Comparison of ENCODE assay signal across 18 cellular contexts in genomic region chr2:59006204-59006603, GRCh38.
A peak's percentile ranks its signal among the peaks of the same experiment; 100 is the strongest.
DNase-seq lines count a peak whose midpoint lies in the region; FAIRE-seq and TF ChIP-seq lines count a peak whose summit lies in the region.
"Had no signal": no experiment of that assay in that cellular context is flagged by ENCODE, and none has a peak within 500 bp of the region (broad histone marks: within the 10 kb centered on the region; RNA-seq: fewer than 3 reads in every experiment).

No MANE protein-coding gene starts in this region.

- H3K4me2 ChIP-seq in H1 (ENCODE audit: insufficient read depth in 1 of 2, low read depth in 2 of 2, low read length in 2 of 2) = no peak overlapping the region
- H3K4me2 ChIP-seq in neuronal stem cell (ENCODE audit: insufficient read depth, low read length, poor library complexity, severe bottlenecking) = no peak overlapping the region

- no peak overlapping the region for H3K14ac ChIP-seq in H1 (ENCODE audit: insufficient read length)
- no peak overlapping the region for H3K14ac ChIP-seq in neuronal stem cell (ENCODE audit: low read length)

- no peak overlapping the region for H3K4me3 ChIP-seq in H7 (ENCODE audit: insufficient read depth, low read depth, low read length)
- H3K4me3 ChIP-seq in H1 (ENCODE audit: extremely low read depth in 1 of 4, insufficient read depth in 2 of 4, low read depth in 3 of 4, low read length in 4 of 4) = no peak overlapping the region
- H3K4me3 ChIP-seq in neuronal stem cell (ENCODE audit: low read length in 2 of 2) = no peak overlapping the region
- no peak overlapping the region for H3K4me3 ChIP-seq in uterus

- no peaks in the 10 kb centered on the region for H3K23me2 ChIP-seq in H1 (ENCODE audit: low read depth, low read length)

- 56% methylated on average over 3 of the region's 3 CpGs; no CpG with 5 or more reads in 1 of the 2 experiments for WGBS in H1 (ENCODE audit: extremely low coverage in 1 of 2, insufficient coverage in 1 of 2, insufficient read length in 1 of 2, insufficient replicate concordance in 2 of 2, low coverage in 1 of 2, low lambda C conversion rate in 2 of 2, missing lambda C conversion rate in 1 of 2), 2 experiments
- WGBS in neuronal stem cell (ENCODE audit: extremely low coverage in 2 of 2, insufficient read length in 2 of 2, insufficient replicate concordance in 1 of 2), 2 donors = no CpG with 5 or more reads among the region's 3 CpGs

- no peak overlapping the region for H2BK20ac ChIP-seq in H1 (ENCODE audit: low read length)

- CTCF ChIA-PET in H1 (lab: Charles Lee; ENCODE audit: partially characterized antibody) = interaction anchor here (1.0 to 1.5 kb wide), 3 partner anchors 12 to 24 kb away, joined by 3 read pairs; no protein-coding TSS in a partner anchor

- H2BK5ac ChIP-seq in H1 (ENCODE audit: low read depth, low read length) (no peak overlapping the region), neuronal stem cell (ENCODE audit: low read length) (no peak overlapping the region)

- TF ChIP-seq POLR2A in H1 (IDR thresholded peaks at IDR 0.05; ENCODE audit: control extremely low read depth in 1 of 2, low read depth in 2 of 2, low read length in 2 of 2) = no peak
- TF ChIP-seq POLR2A in uterus (IDR thresholded peaks at IDR 0.05) = no peak

- H2BK15ac ChIP-seq in H1 (ENCODE audit: low read length) (no peak overlapping the region), neuronal stem cell (ENCODE audit: low read length) (no peak overlapping the region)

- TF ChIP-seq EP300 in H1 (IDR thresholded peaks at IDR 0.05; ENCODE audit: borderline replicate concordance in 1 of 2, low read depth in 2 of 2, low read length in 2 of 2) = no peak

- no peak overlapping the region for H3K23ac ChIP-seq in H1 (ENCODE audit: insufficient read length)
- H3K23ac ChIP-seq in neuronal stem cell (ENCODE audit: low read depth, low read length, poor library complexity) = no peak overlapping the region

- POLR2A ChIA-PET in H1 (lab: Charles Lee; ENCODE audit: partially characterized antibody) = no interaction called here

- DNase-seq in H7 = peak; percentile 10
- DNase-seq in H1 (ENCODE audit: low read depth in 1 of 2, low spot score in 2 of 2) = no peak
- peak; percentile 19 for DNase-seq in iPS-NIHi7 (ENCODE audit: extremely low spot score)
- no peak for DNase-seq in neuronal stem cell (ENCODE audit: low spot score)
- DNase-seq in middle frontal gyrus (ENCODE audit: extremely low spot score, low spot score) = no peak
- DNase-seq in uterus = no peak
- DNase-seq in DMS79 (lab: John Stamatoyannopoulos, UW) = no peak
- DNase-seq: C1 segment of cervical spinal cord; Calu3; CD4-positive, alpha-beta memory T cell; COR-L47; DMS53; DND-41; GOT3; H9; HFFc6 had no signal

- no peak overlapping the region for H2BK120ac ChIP-seq in H1 (replicated peaks; ENCODE audit: low read depth, low read length)
- no peak overlapping the region for H2BK120ac ChIP-seq in neuronal stem cell (ENCODE audit: low read depth, low read length)

- peak; percentile 57 for FAIRE-seq in H1 (lab: Jason Lieb, UNC)
- FAIRE-seq: G401.6, GM12892 had no signal

- H3K9ac ChIP-seq in H1 (replicated peaks in 1 of 4; ENCODE audit: extremely low read depth in 1 of 4, low read depth in 3 of 4, low read length in 3 of 4) = no peak overlapping the region
- H3K9ac ChIP-seq in neuronal stem cell (ENCODE audit: low read depth, low read length, poor library complexity) = no peak overlapping the region

- H3K9me3 ChIP-seq in H1 (ENCODE audit: insufficient read depth in 2 of 2, low read depth in 1 of 2, low read length in 1 of 2) (no peaks in the 10 kb centered on the region), neuronal stem cell (replicated peaks in 1 of 2; ENCODE audit: control insufficient read depth in 2 of 2, insufficient read depth in 1 of 2, low read depth in 1 of 2, low read length in 2 of 2) (no peaks in the 10 kb centered on the region), uterus (no peaks in the 10 kb centered on the region)

- no peak overlapping the region for H4K5ac ChIP-seq in H1 (ENCODE audit: insufficient read length, low read depth, low read length)

- H4K20me1 ChIP-seq in H1 (replicated peaks in 1 of 2; ENCODE audit: control insufficient read depth in 1 of 2, insufficient read depth in 2 of 2, low read length in 2 of 2) = no peaks in the 10 kb centered on the region

- H3K27me3 ChIP-seq in H7 (ENCODE audit: control insufficient read depth, insufficient read depth, low read length) = no peaks in the 10 kb centered on the region
- H3K27me3 ChIP-seq in H1 (replicated peaks in 1 of 4; ENCODE audit: control insufficient read depth in 3 of 4, extremely low read depth in 1 of 4, insufficient read depth in 3 of 4, low read length in 3 of 4) = no peaks in the 10 kb centered on the region
- no peaks in the 10 kb centered on the region for H3K27me3 ChIP-seq in neuronal stem cell (ENCODE audit: control insufficient read depth in 3 of 3, insufficient read depth in 3 of 3, low read depth in 1 of 3, low read length in 3 of 3)
- no peaks in the 10 kb centered on the region for H3K27me3 ChIP-seq in uterus

- no peak overlapping the region for H4K8ac ChIP-seq in H1 (ENCODE audit: extremely low read depth, insufficient read depth, low read length)
- no peak overlapping the region for H4K8ac ChIP-seq in neuronal stem cell (ENCODE audit: low read depth, low read length)

- H3K56ac ChIP-seq in H1 (replicated peaks; ENCODE audit: insufficient read length, low read depth, low read length) = no peak overlapping the region

- H3K4ac ChIP-seq in H1 (replicated peaks; ENCODE audit: insufficient read length, low read depth, low read length) = no peak overlapping the region
- H3K4ac ChIP-seq in neuronal stem cell (ENCODE audit: low read length) = no peak overlapping the region

- no peak overlapping the region for H3K27ac ChIP-seq in H1 (ENCODE audit: low read depth, low read length)
- no peak overlapping the region for H3K27ac ChIP-seq in neuronal stem cell (replicated peaks; ENCODE audit: low read length)
- no peak overlapping the region for H3K27ac ChIP-seq in uterus

- H4K91ac ChIP-seq in H1 (replicated peaks; ENCODE audit: insufficient read length, low read length) (no peak overlapping the region), neuronal stem cell (ENCODE audit: low read depth, low read length, poor library complexity) (no peak overlapping the region)

- TF ChIP-seq RAD21 in H1 (IDR thresholded peaks at IDR 0.05 in 1 of 2, conservative IDR thresholded peaks at IDR 0.05 in 1 of 2; ENCODE audit: low read depth in 2 of 2, low read length in 2 of 2) = no peak

- H3K79me2 ChIP-seq in H1 (ENCODE audit: control insufficient read depth in 1 of 2, insufficient read depth in 2 of 2, low read length in 2 of 2) = no peaks in the 10 kb centered on the region

- peaks cover 0 to 9% (median 3%) of the 10 kb centered on the region in 4 experiments; a peak in 3 of 7 replicates for H3K4me1 ChIP-seq in H1 (replicated peaks in 1 of 4; ENCODE audit: control insufficient read depth in 3 of 4, insufficient read depth in 4 of 4, low read length in 3 of 4)
- peaks cover 0 to 12% of the 10 kb centered on the region in 2 donors for H3K4me1 ChIP-seq in neuronal stem cell (ENCODE audit: control insufficient read depth in 2 of 2, insufficient read depth in 1 of 2, low read depth in 1 of 2, low read length in 2 of 2)
- no peaks in the 10 kb centered on the region for H3K4me1 ChIP-seq in uterus

- no peak overlapping the region for H2AK5ac ChIP-seq in H1 (ENCODE audit: low read depth, low read length)
- no peak overlapping the region for H2AK5ac ChIP-seq in neuronal stem cell (ENCODE audit: low read depth, low read length)

- no peak overlapping the region for H3K18ac ChIP-seq in H1 (ENCODE audit: extremely low read depth, low read length)
- H3K18ac ChIP-seq in neuronal stem cell (ENCODE audit: low read length) = no peak overlapping the region

- no peak overlapping the region for H2AFZ ChIP-seq in H1 (ENCODE audit: low read length)
- peak overlapping the region; percentile 80 for H2AFZ ChIP-seq in neuronal stem cell (ENCODE audit: low read length)

- no peaks in the 10 kb centered on the region for H3K36me3 ChIP-seq in H7 (replicated peaks; ENCODE audit: control insufficient read depth, insufficient read depth, low read length)
- H3K36me3 ChIP-seq in H1 (ENCODE audit: control insufficient read depth in 2 of 4, insufficient read depth in 4 of 4, low read length in 3 of 4) = no peaks in the 10 kb centered on the region
- no peaks in the 10 kb centered on the region for H3K36me3 ChIP-seq in neuronal stem cell (replicated peaks in 1 of 2; ENCODE audit: control insufficient read depth in 2 of 2, insufficient read depth in 2 of 2, low read length in 2 of 2)
- no peaks in the 10 kb centered on the region for H3K36me3 ChIP-seq in uterus

- H3K79me1 ChIP-seq in H1 (ENCODE audit: low read depth, low read length) (no peaks in the 10 kb centered on the region), neuronal stem cell (ENCODE audit: low read depth, low read length) (no peaks in the 10 kb centered on the region)

- intact Hi-C loops in uterus (cut with DNase I; ENCODE audit: low total_unique reads) = no loop called here

- H2BK12ac ChIP-seq in H1 (ENCODE audit: low read depth, low read length) (no peak overlapping the region), neuronal stem cell (ENCODE audit: low read length) (no peak overlapping the region)

- no peak for TF ChIP-seq CTCF in H1 (IDR thresholded peaks at IDR 0.05; ENCODE audit: control extremely low read depth in 1 of 3, insufficient read depth in 1 of 3, low read depth in 1 of 3, low read length in 3 of 3)
- TF ChIP-seq CTCF in uterus (IDR thresholded peaks at IDR 0.05) = no peak

TF ChIP-seq in H1, 55 proteins besides CTCF, POLR2A, EP300 and RAD21 (continues in another document):
- TF ChIP-seq CEBPB (IDR thresholded peaks at IDR 0.05; ENCODE audit: low read depth, low read length) (no peak), SP4 (IDR thresholded peaks at IDR 0.05; ENCODE audit: low read length) (no peak), GABPA (IDR thresholded peaks at IDR 0.05; ENCODE audit: borderline replicate concordance, insufficient read depth, low read length) (no peak), MAX (IDR thresholded peaks at IDR 0.05) (no peak), PHF8 (conservative IDR thresholded peaks at IDR 0.05; ENCODE audit: low read depth, low read length) (no peak), CBX5 (IDR thresholded peaks at IDR 0.05; ENCODE audit: low read depth, low read length) (no peak), EZH2 (IDR thresholded peaks at IDR 0.05; ENCODE audit: low read depth, low read length, severe bottlenecking) (no peak), JUND (IDR thresholded peaks at IDR 0.05; ENCODE audit: low read length) (no peak), SAP30 (IDR thresholded peaks at IDR 0.05; ENCODE audit: insufficient read depth, insufficient replicate concordance, low read length) (no peak), RBBP5 (IDR thresholded peaks at IDR 0.05; ENCODE audit: borderline replicate concordance, low read depth, low read length) (no peak), TBP (IDR thresholded peaks at IDR 0.05; ENCODE audit: low read depth, low read length) (no peak), CHD2 (IDR thresholded peaks at IDR 0.05; ENCODE audit: low read length) (no peak), KDM5A (IDR thresholded peaks at IDR 0.05; ENCODE audit: low read length) (no peak)

Comparison
In these comparisons a context has a peak if more than half of its experiments do, and no peak if none do; other contexts are left out.
1. DNase-seq: peak in H7 (single experiment) and iPS-NIHi7 (single experiment); none in H1 (0 of 2), neuronal stem cell (single experiment), middle frontal gyrus (single experiment), uterus (0 of 2) and DMS79 (single experiment).